Comparison of ENCODE assay signal across 28 cellular contexts in genomic region chr9:1298027-1298426, GRCh38.
"Had no signal": no experiment of that assay in that cellular context is flagged by ENCODE, and none has a peak within 500 bp of the region (broad histone marks: within the 10 kb centered on the region; RNA-seq: fewer than 3 reads in every experiment).

No MANE protein-coding gene starts in this region.

- H3K27ac Mint-ChIP-seq: memory B cell; mesothelial cell of epicardium; naive B cell; natural killer cell treated with Interleukin-12 subunit alpha and Interleukin-12 subunit beta and Interleukin-15 and Interleukin-18, amount 100 ng/mL, for 72 hours; neural progenitor cell; progenitor cell of endocrine pancreas; stimulated activated naive B cell treated with anti-CD40 and anti-IgM and Interleukin-4, amounts not matched to agents 10 μg/mL and 1 μg/mL and 100 μg/mL, for 72 hours; stimulated activated naive CD8-positive, alpha-beta T cell treated with anti-CD3 and anti-CD28 coated beads, Interleukin-15, Interleukin-2, amounts not matched to agents 100 ng/mL and 50 ng/mL, for 24 hours had no signal

- H3K4me1 ChIP-seq: gastrocnemius medialis, left ventricle myocardium inferior, lower lobe of right lung, neural progenitor cell, parathyroid adenoma, sigmoid colon, suprapubic skin, transverse colon, upper lobe of right lung, uterus had no signal

- H3K27me3 ChIP-seq: gastrocnemius medialis, neural progenitor cell, sigmoid colon, suprapubic skin, transverse colon, upper lobe of right lung, uterus had no signal

- H2AFZ ChIP-seq: neural progenitor cell, parathyroid adenoma had no signal

- H3K9ac ChIP-seq: neural progenitor cell, parathyroid adenoma had no signal

- H3K9me3 ChIP-seq: gastrocnemius medialis, left ventricle myocardium inferior, lower lobe of right lung, mucosa of descending colon, sigmoid colon, suprapubic skin, transverse colon, upper lobe of right lung, uterus had no signal

- H3K36me3 Mint-ChIP-seq: memory B cell; mesothelial cell of epicardium; naive B cell; natural killer cell treated with Interleukin-12 subunit alpha and Interleukin-12 subunit beta and Interleukin-15 and Interleukin-18, amount 100 ng/mL, for 72 hours; neural progenitor cell; stimulated activated naive B cell treated with anti-CD40 and anti-IgM and Interleukin-4, amounts not matched to agents 10 μg/mL and 1 μg/mL and 100 μg/mL, for 72 hours had no signal

- DNase-seq: dorsolateral prefrontal cortex; effector CD4-positive, alpha-beta T cell; foreskin fibroblast; gastrocnemius medialis; head of caudate nucleus; left colon; left ventricle myocardium inferior; lower lobe of right lung; mucosa of descending colon; naive B cell; sigmoid colon; stimulated activated CD4-positive, alpha-beta T cell treated with anti-CD3 and anti-CD28 coated beads, Interleukin-15, amount 100 ng/mL, for 24 hours; stimulated activated CD4-positive, alpha-beta T cell treated with anti-CD3 and anti-CD28 coated beads, Interleukin-2, amount 100 ng/mL, for 48 hours; stimulated activated naive B cell treated with anti-CD40 and anti-IgM and Interleukin-4, amounts not matched to agents 10 μg/mL and 1 μg/mL and 100 μg/mL, for 72 hours; transverse colon; upper lobe of right lung; uterus had no signal

- H3K27me3 Mint-ChIP-seq: stimulated activated naive B cell treated with anti-CD40 and anti-IgM and Interleukin-4, amounts not matched to agents 10 μg/mL and 1 μg/mL and 100 μg/mL, for 72 hours had no signal

- H3K4me2 ChIP-seq: neural progenitor cell had no signal

- H3K4me1 Mint-ChIP-seq: memory B cell; naive B cell; neural progenitor cell; stimulated activated naive B cell treated with anti-CD40 and anti-IgM and Interleukin-4, amounts not matched to agents 10 μg/mL and 1 μg/mL and 100 μg/mL, for 72 hours had no signal

- ATAC-seq: gastrocnemius medialis; left colon; lower lobe of right lung; mucosa of descending colon; natural killer cell treated with Interleukin-12 subunit alpha and Interleukin-12 subunit beta and Interleukin-15 and Interleukin-18, amount 100 ng/mL, for 72 hours; stimulated activated naive B cell treated with anti-CD40 and anti-IgM and Interleukin-4, amounts not matched to agents 10 μg/mL and 1 μg/mL and 100 μg/mL, for 72 hours; upper lobe of right lung had no signal

- H3K4me3 Mint-ChIP-seq: memory B cell; mesothelial cell of epicardium; naive B cell; natural killer cell treated with Interleukin-12 subunit alpha and Interleukin-12 subunit beta and Interleukin-15 and Interleukin-18, amount 100 ng/mL, for 72 hours; neural progenitor cell; stimulated activated naive B cell treated with anti-CD40 and anti-IgM and Interleukin-4, amounts not matched to agents 10 μg/mL and 1 μg/mL and 100 μg/mL, for 72 hours; stimulated activated naive CD8-positive, alpha-beta T cell treated with anti-CD3 and anti-CD28 coated beads, Interleukin-15, Interleukin-2, amounts not matched to agents 100 ng/mL and 50 ng/mL, for 24 hours had no signal

- H3K4me3 ChIP-seq: dorsolateral prefrontal cortex, gastrocnemius medialis, left ventricle myocardium inferior, lower lobe of right lung, mucosa of descending colon, neural progenitor cell, sigmoid colon, skin epidermis, suprapubic skin, transverse colon, upper lobe of right lung, uterus had no signal

- H3K27ac ChIP-seq: dorsolateral prefrontal cortex, gastrocnemius medialis, left ventricle myocardium inferior, lower lobe of right lung, neural progenitor cell, parathyroid adenoma, sigmoid colon, skin epidermis, suprapubic skin, transverse colon, upper lobe of right lung, uterus had no signal

- H3K9me3 Mint-ChIP-seq: memory B cell; neural progenitor cell; stimulated activated naive B cell treated with anti-CD40 and anti-IgM and Interleukin-4, amounts not matched to agents 10 μg/mL and 1 μg/mL and 100 μg/mL, for 72 hours had no signal

- FAIRE-seq: colon, keratinocyte had no signal

- H3K36me3 ChIP-seq: gastrocnemius medialis, left ventricle myocardium inferior, lower lobe of right lung, neural progenitor cell, sigmoid colon, suprapubic skin, transverse colon, upper lobe of right lung, uterus had no signal

- H3K79me2 ChIP-seq: parathyroid adenoma had no signal
